In the genomic region with DNA sequence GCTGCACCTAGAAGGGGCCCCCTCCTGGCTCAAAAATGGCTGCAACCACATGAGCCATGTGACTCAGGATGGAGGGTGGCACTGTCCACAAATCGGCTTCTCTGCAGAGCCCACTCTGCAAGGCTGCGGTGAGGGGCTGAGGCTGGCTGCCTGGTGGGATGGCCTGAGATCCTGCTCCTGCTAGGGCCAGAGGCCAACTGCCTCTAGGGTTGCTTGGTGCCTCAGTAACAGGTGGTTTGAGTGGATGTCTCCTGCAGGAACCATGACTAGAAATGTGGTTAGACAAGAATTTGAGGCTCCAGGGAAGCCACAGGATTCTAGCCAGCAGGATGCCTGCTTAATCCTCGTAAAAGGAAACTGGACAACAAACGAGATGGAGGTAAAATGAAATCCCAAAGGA, we compare ENCODE assay signal across 18 cellular contexts. TPM values are rescaled to one million over a fixed set of nuclear protein-coding genes. Genes with fewer than 3 reads are reported as not detected.
DNase-seq lines count a peak whose midpoint lies in the region; ATAC-seq lines count a peak whose summit lies in the region.
"Had no signal": no experiment of that assay in that cellular context is flagged by ENCODE, and none has a peak within 500 bp of the region (broad histone marks: within the 10 kb centered on the region; RNA-seq: fewer than 3 reads in every experiment).

No MANE protein-coding gene starts in this region.

- H3K27ac Mint-ChIP-seq in activated T-helper 1 cell treated with anti-CD3 and anti-CD28 coated beads, Interleukin-12 subunit alpha, Interleukin-12 subunit beta, Interleukin-2, Interleukin-4 antibody, amounts not matched to agents 30 ng/mL and 10 ng/mL and 1 ng/mL, durations not matched to agents 14 hours and 24 hours and 36 hours, result no peak overlapping the region
- H3K27ac Mint-ChIP-seq: activated naive CD8-positive, alpha-beta T cell treated with anti-CD3 and anti-CD28 coated beads, Interleukin-2, amount 10 ng/mL, durations not matched to agents 7 days and 5 days; natural killer cell had no signal

- H3K14ac ChIP-seq in trophoblast cell (ENCODE audit: low read length), result no peak overlapping the region

- H4K91ac ChIP-seq in trophoblast cell (ENCODE audit: low read depth, low read length), result no peak overlapping the region

- H3K4me1 Mint-ChIP-seq in activated T-helper 1 cell treated with anti-CD3 and anti-CD28 coated beads, Interleukin-12 subunit alpha, Interleukin-12 subunit beta, Interleukin-2, Interleukin-4 antibody, amounts not matched to agents 30 ng/mL and 10 ng/mL and 1 ng/mL, durations not matched to agents 14 hours and 24 hours and 36 hours (ENCODE audit: low read depth), result peaks cover 23% of the 10 kb centered on the region

- H3K79me2 ChIP-seq in trophoblast cell (ENCODE audit: control insufficient read depth, insufficient read depth, low read length, poor library complexity), result no peaks in the 10 kb centered on the region

- H3K4me3 ChIP-seq in HUES48 (ENCODE audit: low read depth, low read length) (no peak overlapping the region), trophoblast cell (ENCODE audit: low read depth, low read length) (no peak overlapping the region)
- H3K4me3 ChIP-seq: BLaER1 treated with 17β-estradiol and CSF1 and Interleukin-3, amounts not matched to agents 10 nM and 100 nM; suprapubic skin had no signal

- H3K9ac ChIP-seq in HUES48 (ENCODE audit: low read depth, low read length), result no peak overlapping the region
- H3K9ac ChIP-seq in trophoblast cell (ENCODE audit: low read length), result no peak overlapping the region
- H3K9ac ChIP-seq: BLaER1 treated with 17β-estradiol and CSF1 and Interleukin-3, amounts not matched to agents 10 nM and 100 nM had no signal

- H3K4me3 Mint-ChIP-seq in activated T-helper 1 cell treated with anti-CD3 and anti-CD28 coated beads, Interleukin-12 subunit alpha, Interleukin-12 subunit beta, Interleukin-2, Interleukin-4 antibody, amounts not matched to agents 30 ng/mL and 10 ng/mL and 1 ng/mL, durations not matched to agents 14 hours and 24 hours and 36 hours, result no peak overlapping the region
- H3K4me3 Mint-ChIP-seq: activated naive CD8-positive, alpha-beta T cell treated with anti-CD3 and anti-CD28 coated beads, Interleukin-2, amount 10 ng/mL, durations not matched to agents 7 days and 5 days; natural killer cell had no signal

- H2AFZ ChIP-seq in trophoblast cell (ENCODE audit: insufficient read depth, low read length, poor library complexity), result no peak overlapping the region

- H3K27me3 Mint-ChIP-seq in activated T-helper 1 cell treated with anti-CD3 and anti-CD28 coated beads, Interleukin-12 subunit alpha, Interleukin-12 subunit beta, Interleukin-2, Interleukin-4 antibody, amounts not matched to agents 30 ng/mL and 10 ng/mL and 1 ng/mL, durations not matched to agents 14 hours and 24 hours and 36 hours (ENCODE audit: insufficient read depth), result no peaks in the 10 kb centered on the region
- H3K27me3 Mint-ChIP-seq: activated naive CD8-positive, alpha-beta T cell treated with anti-CD3 and anti-CD28 coated beads, Interleukin-2, amount 10 ng/mL, durations not matched to agents 7 days and 5 days had no signal

- no peak for ATAC-seq in GM18909 (IDR thresholded peaks at IDR 0.05; ENCODE audit: poor library complexity, unreplicated experiment)
- ATAC-seq: HCT116, natural killer cell had no signal

- H2BK12ac ChIP-seq in trophoblast cell (ENCODE audit: low read length), result no peak overlapping the region

- no peak overlapping the region for H3K4me2 ChIP-seq in trophoblast cell (ENCODE audit: low read length)

- H2BK5ac ChIP-seq in trophoblast cell (ENCODE audit: low read depth, low read length, poor library complexity), result no peak overlapping the region

- WGBS in trophoblast cell (ENCODE audit: extremely low coverage, insufficient coverage, insufficient read length), result no CpG with 5 or more reads among the region's 4 CpGs

- H3K9me3 ChIP-seq in HUES48 (ENCODE audit: control insufficient read depth, insufficient read depth, low read length) (no peaks in the 10 kb centered on the region), trophoblast cell (ENCODE audit: insufficient read depth, low read depth, low read length) (peaks cover 2% of the 10 kb centered on the region)
- H3K9me3 ChIP-seq: suprapubic skin had no signal

- H2AK5ac ChIP-seq in trophoblast cell (ENCODE audit: low read length), result no peak overlapping the region

- no peak overlapping the region for H4K8ac ChIP-seq in trophoblast cell (ENCODE audit: low read depth, low read length)

- no peak overlapping the region for H3K23ac ChIP-seq in trophoblast cell (ENCODE audit: low read length)

- H3K27me3 ChIP-seq in HUES48 (ENCODE audit: control insufficient read depth, insufficient read depth, low read length) (no peaks in the 10 kb centered on the region), trophoblast cell (ENCODE audit: insufficient read depth, low read length) (no peaks in the 10 kb centered on the region)
- H3K27me3 ChIP-seq: BLaER1 treated with 17β-estradiol and CSF1 and Interleukin-3, amounts not matched to agents 10 nM and 100 nM; suprapubic skin had no signal

- no peaks in the 10 kb centered on the region for H3K79me1 ChIP-seq in trophoblast cell (ENCODE audit: low read length)

- peaks cover 52% of the 10 kb centered on the region for H3K36me3 Mint-ChIP-seq in activated T-helper 1 cell treated with anti-CD3 and anti-CD28 coated beads, Interleukin-12 subunit alpha, Interleukin-12 subunit beta, Interleukin-2, Interleukin-4 antibody, amounts not matched to agents 30 ng/mL and 10 ng/mL and 1 ng/mL, durations not matched to agents 14 hours and 24 hours and 36 hours (ENCODE audit: low read depth)

- intact Hi-C loops in activated T-helper 1 cell treated with anti-CD3 and anti-CD28 coated beads, Interleukin-12 subunit alpha, Interleukin-12 subunit beta, Interleukin-2, Interleukin-4 antibody, amounts not matched to agents 30 ng/mL and 10 ng/mL and 1 ng/mL, durations not matched to agents 14 hours and 24 hours and 36 hours (cut with micrococcal nuclease), result loop anchor here (1.0 kb wide), 1 partner anchor 39 kb away; no protein-coding TSS in a partner anchor

- peaks cover 90% of the 10 kb centered on the region for H3K36me3 ChIP-seq in HUES48 (ENCODE audit: control insufficient read depth, insufficient read depth, low read length)
- H3K36me3 ChIP-seq in trophoblast cell (ENCODE audit: control insufficient read depth in 1 of 2, insufficient read depth in 2 of 2, low read length in 2 of 2), result peaks cover 53 to 70% of the 10 kb centered on the region in 2 experiments

- no peaks in the 10 kb centered on the region for H3K9me3 Mint-ChIP-seq in activated T-helper 1 cell treated with anti-CD3 and anti-CD28 coated beads, Interleukin-12 subunit alpha, Interleukin-12 subunit beta, Interleukin-2, Interleukin-4 antibody, amounts not matched to agents 30 ng/mL and 10 ng/mL and 1 ng/mL, durations not matched to agents 14 hours and 24 hours and 36 hours
- H3K9me3 Mint-ChIP-seq: activated naive CD8-positive, alpha-beta T cell treated with anti-CD3 and anti-CD28 coated beads, Interleukin-2, amount 10 ng/mL, durations not matched to agents 7 days and 5 days; natural killer cell had no signal

- H3K4me1 ChIP-seq in HUES48 (ENCODE audit: control insufficient read depth, insufficient read depth, low read length) (no peaks in the 10 kb centered on the region), trophoblast cell (ENCODE audit: control insufficient read depth in 1 of 2, insufficient read depth in 2 of 2, low read length in 2 of 2) (peaks cover 14 to 20% of the 10 kb centered on the region in 2 experiments)

- peak overlapping the region; percentile 25 for H3K27ac ChIP-seq in HUES48 (ENCODE audit: low read depth, low read length)
- H3K27ac ChIP-seq in trophoblast cell (ENCODE audit: low read depth, low read length), result peak overlapping the region; percentile 7
- H3K27ac ChIP-seq: BLaER1 treated with 17β-estradiol and CSF1 and Interleukin-3, amounts not matched to agents 10 nM and 100 nM; suprapubic skin had no signal

- no peak overlapping the region for H4K12ac ChIP-seq in trophoblast cell (ENCODE audit: low read depth, low read length)

- DNase-seq in ELF-1 (ENCODE audit: low read depth, low spot score) (peak; percentile 40), astrocyte of the hippocampus (ENCODE audit: low read depth, low spot score) (peak; percentile 49), trophoblast cell (peak; percentile 41 to 60), T-helper 1 cell (no peak)
- DNase-seq in activated T-helper 1 cell treated with anti-CD3 and anti-CD28 coated beads, Interleukin-12 subunit alpha, Interleukin-12 subunit beta, Interleukin-2, Interleukin-4 antibody, amounts not matched to agents 30 ng/mL and 10 ng/mL and 1 ng/mL, durations not matched to agents 14 hours and 24 hours and 36 hours (ENCODE audit: low spot score), result no peak
- DNase-seq: activated CD8-positive, alpha-beta memory T cell treated with anti-CD3 and anti-CD28 coated beads for 24 hours; activated naive CD8-positive, alpha-beta T cell treated with anti-CD3 and anti-CD28 coated beads, Interleukin-2, amount 10 ng/mL, durations not matched to agents 7 days and 5 days; DMS79; foreskin melanocyte; natural killer cell; NCI-H2081 treated with DMSO at 0.1 percent for 48 hours; NCI-H69; OCI-M1 had no signal

- H3K18ac ChIP-seq in trophoblast cell (ENCODE audit: low read length), result no peak overlapping the region

- H3K4ac ChIP-seq in trophoblast cell (ENCODE audit: low read depth, low read length), result no peak overlapping the region

- H2BK120ac ChIP-seq in trophoblast cell (ENCODE audit: insufficient read depth, low read length, poor library complexity), result no peak overlapping the region

RNA-seq across cellular contexts. Expression of a gene that starts 17.1 kb away (rescaled TPM):
- 19.9 and 20.7 TPM in 2 replicates for polyA plus RNA-seq in trophoblast cell (2013)
- total RNA-seq in activated T-helper 1 cell treated with anti-CD3 and anti-CD28 coated beads, Interleukin-12 subunit alpha, Interleukin-12 subunit beta, Interleukin-2, Interleukin-4 antibody, amounts not matched to agents 30 ng/mL and 10 ng/mL and 1 ng/mL, durations not matched to agents 14 hours and 24 hours and 36 hours, result 29.5 and 31.5 TPM in 2 replicates

RNA-seq across cellular contexts. Expression of a gene that starts 36.7 kb away (rescaled TPM):
- polyA plus RNA-seq in trophoblast cell (2013), result 3.7 and 4.0 TPM in 2 replicates
- total RNA-seq in activated T-helper 1 cell treated with anti-CD3 and anti-CD28 coated beads, Interleukin-12 subunit alpha, Interleukin-12 subunit beta, Interleukin-2, Interleukin-4 antibody, amounts not matched to agents 30 ng/mL and 10 ng/mL and 1 ng/mL, durations not matched to agents 14 hours and 24 hours and 36 hours, result 11.1 and 12.3 TPM in 2 replicates

Comparison
In these comparisons a context has a peak if more than half of its experiments do, and no peak if none do; other contexts are left out.
1. DNase-seq: peak in ELF-1 (single experiment), astrocyte of the hippocampus (single experiment) and trophoblast cell (2 of 2); none in activated T-helper 1 cell treated with anti-CD3 and anti-CD28 coated beads, Interleukin-12 subunit alpha, Interleukin-12 subunit beta, Interleukin-2, Interleukin-4 antibody, amounts not matched to agents 30 ng/mL and 10 ng/mL and 1 ng/mL, durations not matched to agents 14 hours and 24 hours and 36 hours (single experiment) and T-helper 1 cell (0 of 5).